In genomic region chr1:55814967-55815366, GRCh38 we compare ENCODE assay signal across 26 cellular contexts.
"Had no signal": no experiment of that assay in that cellular context is flagged by ENCODE, and none has a peak within 500 bp of the region (broad histone marks: within the 10 kb centered on the region; RNA-seq: fewer than 3 reads in every experiment).

No MANE protein-coding gene starts in this region.

- H3K36me3 ChIP-seq: heart left ventricle, lower lobe of right lung, ovary, prostate gland, sigmoid colon, spleen, tibial nerve, upper lobe of left lung, vagina had no signal

- H3K9me3 ChIP-seq: heart left ventricle, lower lobe of right lung, ovary, prostate gland, sigmoid colon, spleen, tibial nerve, upper lobe of left lung, vagina had no signal

- H3K4me3 ChIP-seq: heart left ventricle, lower lobe of right lung, ovary, prostate gland, sigmoid colon, spleen, tibial nerve, upper lobe of left lung, vagina had no signal

- H3K4me1 Mint-ChIP-seq: naive B cell; natural killer cell; stimulated activated effector memory CD8-positive, alpha-beta T cell treated with anti-CD3 and anti-CD28 coated beads, Interleukin-12 subunit alpha, Interleukin-12 subunit beta, amount 100 ng/mL, for 72 hours; stimulated activated naive CD8-positive, alpha-beta T cell treated with anti-CD3 and anti-CD28 coated beads, Interleukin-15, amount 100 ng/mL, for 72 hours had no signal

- H3K4me1 ChIP-seq: prostate gland had no signal

- H3K27ac ChIP-seq: heart left ventricle, lower lobe of right lung, ovary, prostate gland, spleen, tibial nerve, upper lobe of left lung had no signal

- ATAC-seq: heart left ventricle; left ventricle myocardium superior; lower lobe of right lung; natural killer cell; right cardiac atrium; stimulated activated effector memory CD8-positive, alpha-beta T cell treated with anti-CD3 and anti-CD28 coated beads, Interleukin-12 subunit alpha, Interleukin-12 subunit beta, amount 100 ng/mL, for 72 hours; stimulated activated naive CD8-positive, alpha-beta T cell treated with anti-CD3 and anti-CD28 coated beads, Interleukin-15, amount 100 ng/mL, for 72 hours had no signal

- H3K27ac Mint-ChIP-seq: mesothelial cell of epicardium; naive B cell; natural killer cell; stimulated activated effector memory CD8-positive, alpha-beta T cell treated with anti-CD3 and anti-CD28 coated beads, Interleukin-12 subunit alpha, Interleukin-12 subunit beta, amount 100 ng/mL, for 72 hours had no signal

- H3K27me3 ChIP-seq: heart left ventricle, ovary, sigmoid colon, spleen, tibial nerve, upper lobe of left lung, vagina had no signal

- H3K9me3 Mint-ChIP-seq: natural killer cell; stimulated activated effector memory CD8-positive, alpha-beta T cell treated with anti-CD3 and anti-CD28 coated beads, Interleukin-12 subunit alpha, Interleukin-12 subunit beta, amount 100 ng/mL, for 72 hours; stimulated activated naive CD8-positive, alpha-beta T cell treated with anti-CD3 and anti-CD28 coated beads, Interleukin-15, amount 100 ng/mL, for 72 hours had no signal

- H3K4me3 Mint-ChIP-seq: mesothelial cell of epicardium; naive B cell; natural killer cell; stimulated activated effector memory CD8-positive, alpha-beta T cell treated with anti-CD3 and anti-CD28 coated beads, Interleukin-12 subunit alpha, Interleukin-12 subunit beta, amount 100 ng/mL, for 72 hours; stimulated activated naive CD8-positive, alpha-beta T cell treated with anti-CD3 and anti-CD28 coated beads, Interleukin-15, amount 100 ng/mL, for 72 hours had no signal

- DNase-seq: heart left ventricle; hypothalamus; islet precursor cell; left ventricle myocardium superior; lower lobe of right lung; mammary epithelial cell; mesendoderm; naive B cell; natural killer cell; ovary; posterior cingulate gyrus; retina; right cardiac atrium; sigmoid colon; small intestine; spleen; stimulated activated CD4-positive, alpha-beta T cell treated with anti-CD3 and anti-CD28 coated beads, Interleukin-4, amount 100 ng/mL, for 24 hours; stimulated activated naive CD4-positive, alpha-beta T cell treated with Interleukin-2 at 50 U/mL for 16 hours; stimulated activated naive CD8-positive, alpha-beta T cell treated with anti-CD3 and anti-CD28 coated beads, Interleukin-15, amount 100 ng/mL, for 72 hours; substantia nigra; upper lobe of left lung had no signal

- H3K36me3 Mint-ChIP-seq: mesothelial cell of epicardium; naive B cell; natural killer cell; stimulated activated effector memory CD8-positive, alpha-beta T cell treated with anti-CD3 and anti-CD28 coated beads, Interleukin-12 subunit alpha, Interleukin-12 subunit beta, amount 100 ng/mL, for 72 hours had no signal
